Comparison of ENCODE assay signal across 10 cellular contexts in the genomic region with DNA sequence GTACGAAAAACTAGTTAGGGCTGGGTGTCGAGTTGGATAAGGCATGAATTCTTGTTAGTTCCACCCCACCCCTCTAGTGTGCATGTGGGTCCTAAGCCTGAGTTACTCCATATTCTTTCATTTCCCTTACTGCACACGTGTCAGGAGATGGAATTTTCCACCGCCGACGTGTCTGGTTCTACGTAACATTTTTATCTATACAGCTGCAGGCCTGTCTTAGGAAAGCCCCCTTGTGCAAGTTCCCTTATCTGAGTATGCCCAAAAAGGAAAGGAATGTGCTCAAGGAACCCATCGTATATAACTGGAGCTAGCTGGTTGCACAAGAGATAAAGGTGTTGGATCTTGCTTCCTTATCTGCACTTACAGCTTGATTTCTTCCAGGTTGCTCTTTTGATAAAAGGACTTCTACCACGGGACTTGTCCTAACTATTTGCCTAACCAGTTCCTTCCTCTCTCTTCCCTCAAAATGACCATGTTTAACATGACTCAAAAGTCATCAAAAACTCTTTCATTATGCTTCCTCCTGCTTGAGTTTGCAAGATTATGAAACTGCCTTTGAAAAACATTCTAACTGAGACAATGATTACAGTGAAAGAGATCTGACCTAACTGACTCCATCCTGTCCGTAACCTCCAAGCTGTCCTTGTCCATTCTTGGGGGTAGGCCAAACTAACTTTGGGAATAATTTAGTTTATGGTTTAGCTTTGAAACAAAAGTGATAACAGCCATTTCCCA.
A peak's percentile ranks its signal among the peaks of the same experiment; 100 is the strongest.
DNase-seq lines count a peak whose midpoint lies in the region; ATAC-seq and TF ChIP-seq lines count a peak whose summit lies in the region.
"Had no signal": no experiment of that assay in that cellular context is flagged by ENCODE, and none has a peak within 500 bp of the region (broad histone marks: within the 10 kb centered on the region; RNA-seq: fewer than 3 reads in every experiment).

No MANE protein-coding gene starts in this region.

- intact Hi-C loops in breast epithelium (cut with DNase I; ENCODE audit: low total_unique reads) = no loop called here

- no peak for TF ChIP-seq POLR2A in breast epithelium (IDR thresholded peaks at IDR 0.05)

- H3K4me1 ChIP-seq in breast epithelium = no peaks in the 10 kb centered on the region
- H3K4me1 ChIP-seq: thyroid gland had no signal

- H3K27ac Mint-ChIP-seq in osteocyte (ENCODE audit: unreplicated experiment) = no peak overlapping the region
- H3K27ac Mint-ChIP-seq: activated CD4-positive, alpha-beta T cell treated with anti-CD3 and anti-CD28 coated beads, Interleukin-2, amount 10 ng/mL, durations not matched to agents 7 days and 5 days had no signal

- H3K36me3 Mint-ChIP-seq in osteocyte (ENCODE audit: unreplicated experiment) = no peaks in the 10 kb centered on the region

- DNase-seq in GF-D8 (lab: John Stamatoyannopoulos, UW) = peak; percentile 100
- DNase-seq in SK-N-DZ (ENCODE audit: low spot score) = peak; percentile 61
- peak; percentile 37 for DNase-seq in foreskin melanocyte
- DNase-seq in osteocyte (ENCODE audit: extremely low spot score, unreplicated experiment) = peak; percentile 15
- no peak for DNase-seq in cortex of kidney (lab: John Stamatoyannopoulos, UW)
- no peak for DNase-seq in stimulated activated CD4-positive, alpha-beta T cell treated with anti-CD3 and anti-CD28 coated beads, Interleukin-1b, Interleukin-23, amount 100 ng/mL, for 48 hours
- DNase-seq in breast epithelium (ENCODE audit: low spot score in 2 of 2) = no peak
- DNase-seq: activated CD4-positive, alpha-beta T cell treated with anti-CD3 and anti-CD28 coated beads, Interleukin-2, amount 10 ng/mL, durations not matched to agents 7 days and 5 days; thyroid gland had no signal

- no peaks in the 10 kb centered on the region for H3K27me3 ChIP-seq in breast epithelium
- H3K27me3 ChIP-seq: thyroid gland had no signal

- H3K4me3 ChIP-seq in breast epithelium = no peak overlapping the region
- H3K4me3 ChIP-seq: thyroid gland had no signal

- no peaks in the 10 kb centered on the region for H3K36me3 ChIP-seq in breast epithelium
- H3K36me3 ChIP-seq: thyroid gland had no signal

- H3K9me3 ChIP-seq in breast epithelium = peaks cover 0 to 9% of the 10 kb centered on the region in 2 donors
- H3K9me3 ChIP-seq: thyroid gland had no signal

- TF ChIP-seq CTCF in osteocyte (IDR thresholded peaks at IDR 0.05) (no peak), breast epithelium (IDR thresholded peaks at IDR 0.05) (no peak)

- H3K27me3 Mint-ChIP-seq in osteocyte (ENCODE audit: unreplicated experiment) = no peaks in the 10 kb centered on the region
- H3K27me3 Mint-ChIP-seq: activated CD4-positive, alpha-beta T cell treated with anti-CD3 and anti-CD28 coated beads, Interleukin-2, amount 10 ng/mL, durations not matched to agents 7 days and 5 days had no signal

- H3K9me3 Mint-ChIP-seq in osteocyte (ENCODE audit: unreplicated experiment) = peaks cover 9% of the 10 kb centered on the region

- ATAC-seq in GM19452 (IDR thresholded peaks at IDR 0.05; ENCODE audit: unreplicated experiment) = no peak

- no peak overlapping the region for H3K4me3 Mint-ChIP-seq in osteocyte (ENCODE audit: unreplicated experiment)
- H3K4me3 Mint-ChIP-seq: activated CD4-positive, alpha-beta T cell treated with anti-CD3 and anti-CD28 coated beads, Interleukin-2, amount 10 ng/mL, durations not matched to agents 7 days and 5 days had no signal

- peaks cover 10% of the 10 kb centered on the region for H3K4me1 Mint-ChIP-seq in osteocyte (ENCODE audit: unreplicated experiment)

- H3K27ac ChIP-seq in breast epithelium = no peak overlapping the region
- H3K27ac ChIP-seq: thyroid gland had no signal

Comparison
In these comparisons a context has a peak if more than half of its experiments do, and no peak if none do; other contexts are left out.
1. DNase-seq: peak in GF-D8 (single experiment), SK-N-DZ (single experiment), foreskin melanocyte (single experiment) and osteocyte (single experiment); none in cortex of kidney (single experiment), stimulated activated CD4-positive, alpha-beta T cell treated with anti-CD3 and anti-CD28 coated beads, Interleukin-1b, Interleukin-23, amount 100 ng/mL, for 48 hours (single experiment) and breast epithelium (0 of 2).